ENCODE assay signal across 9 cellular contexts in genomic region chr16:73066927-73067670, GRCh38. TPM values are rescaled to one million over a fixed set of nuclear protein-coding genes. Genes with fewer than 3 reads are reported as not detected.
DNase-seq lines count a peak whose midpoint lies in the region; ATAC-seq and TF ChIP-seq lines count a peak whose summit lies in the region.
"Had no signal": no experiment of that assay in that cellular context is flagged by ENCODE, and none has a peak within 500 bp of the region (broad histone marks: within the 10 kb centered on the region; RNA-seq: fewer than 3 reads in every experiment).

No MANE protein-coding gene starts in this region.

- in situ Hi-C loops in IMR-90 (cut with MboI; ENCODE audit: low sequenced_read_pairs): loop anchor here (10.0 to 25.0 kb wide), 3 partner anchors 168 to 1220 kb away; partner anchors contain the start of gene PSMD7

- ATAC-seq in IMR-90 (ENCODE audit: low read depth) (no peak), lower lobe of right lung (no peak), GM19463 (IDR thresholded peaks at IDR 0.05; ENCODE audit: unreplicated experiment) (no peak)
- no peak for ATAC-seq in stimulated activated naive B cell treated with anti-CD40 and anti-IgM and Interleukin-4, amounts not matched to agents 10 μg/mL and 1 μg/mL and 100 μg/mL, for 72 hours (replicated peaks)

- H2AK9ac ChIP-seq in IMR-90 (replicated peaks; ENCODE audit: low read depth, low read length, poor library complexity): peak overlapping the region; percentile 63

- peak overlapping the region; percentile 35 for H3K14ac ChIP-seq in IMR-90 (replicated peaks; ENCODE audit: low read depth, low read length)

- H3K4me1 ChIP-seq in IMR-90 (ENCODE audit: control insufficient read depth, insufficient read depth, low read length) (peaks cover 38% of the 10 kb centered on the region), duodenal mucosa (ENCODE audit: control insufficient read depth in 1 of 2, insufficient read depth in 2 of 2, low read length in 2 of 2) (peaks cover 23 to 46% of the 10 kb centered on the region in 2 donors), lower lobe of right lung (peaks cover 64% of the 10 kb centered on the region)

- DNase-seq in IMR-90 (peak; percentile 75), lower lobe of right lung (no peak), Kasumi-1 (lab: John Stamatoyannopoulos, UW) (no peak), NCI-H187 (lab: John Stamatoyannopoulos, UW) (no peak)
- no peak for DNase-seq in stimulated activated naive B cell treated with anti-CD40 and anti-IgM and Interleukin-4, amounts not matched to agents 10 μg/mL and 1 μg/mL and 100 μg/mL, for 72 hours
- DNase-seq in activated CD4-positive, alpha-beta memory T cell treated with anti-CD3 and anti-CD28 coated beads for 36 hours: no peak

- peak overlapping the region; percentile 48; the same call in 1 of the 2 replicates for H4K91ac ChIP-seq in IMR-90 (ENCODE audit: insufficient read depth, low read depth, low read length)

- H3K27me3 ChIP-seq in IMR-90 (ENCODE audit: control insufficient read depth, insufficient read depth, low read length): no peaks in the 10 kb centered on the region
- H3K27me3 ChIP-seq in duodenal mucosa (ENCODE audit: control insufficient read depth in 1 of 2, insufficient read depth in 2 of 2, low read length in 2 of 2): peaks cover 46 to 48% of the 10 kb centered on the region in 2 donors
- peaks cover 48% of the 10 kb centered on the region for H3K27me3 ChIP-seq in lower lobe of right lung (ENCODE audit: low read depth)

- TF ChIP-seq CTCF in IMR-90 (conservative IDR thresholded peaks at IDR 0.05; ENCODE audit: low read depth, low read length) (no peak), lower lobe of right lung (IDR thresholded peaks at IDR 0.05) (no peak)

- TF ChIP-seq POLR2A in IMR-90 (IDR thresholded peaks at IDR 0.05; ENCODE audit: low read depth, low read length): no peak

- CTCF ChIA-PET in IMR-90 (lab: Yijun Ruan, JAX): interaction anchor here (0.5 kb wide), 1 partner anchor 816 kb away, joined by 3 read pairs; no protein-coding TSS in a partner anchor
- CTCF ChIA-PET in activated CD4-positive, alpha-beta memory T cell treated with anti-CD3 and anti-CD28 coated beads for 36 hours (lab: Charles Lee): no interaction called here

- no TSS peak for BruUV-seq in IMR-90 (replicated peaks; lab: Mats Ljungman, UMichigan)

- H3K27ac ChIP-seq in IMR-90 (ENCODE audit: insufficient read depth, low read length) (peak overlapping the region; percentile 13; the same call in 1 of the 2 replicates), duodenal mucosa (ENCODE audit: low read depth, low read length) (no peak overlapping the region), lower lobe of right lung (peak overlapping the region; percentile 86)
- H3K27ac ChIP-seq: SK-N-MC had no signal

- H3K4me3 Mint-ChIP-seq in stimulated activated naive B cell treated with anti-CD40 and anti-IgM and Interleukin-4, amounts not matched to agents 10 μg/mL and 1 μg/mL and 100 μg/mL, for 72 hours: no peak overlapping the region
- H3K4me3 Mint-ChIP-seq in activated CD4-positive, alpha-beta memory T cell treated with anti-CD3 and anti-CD28 coated beads for 36 hours: no peak overlapping the region

- 7% methylated on average over 3 of the region's 24 CpGs; no CpG with 5 or more reads in 1 of the 2 experiments for WGBS in IMR-90 (ENCODE audit: extremely low coverage in 2 of 2, insufficient read length in 1 of 2), 2 experiments

- H3K23ac ChIP-seq in IMR-90 (ENCODE audit: low read depth, low read length): peak overlapping the region; percentile 50; the same call in 1 of the 2 replicates

- H3K4me3 ChIP-seq in IMR-90 (ENCODE audit: insufficient read depth, low read depth, low read length): no peak overlapping the region
- peak overlapping the region; percentile 24 to 43 for H3K4me3 ChIP-seq in duodenal mucosa (ENCODE audit: low read depth in 1 of 2, low read length in 2 of 2)
- peak overlapping the region; percentile 35 for H3K4me3 ChIP-seq in lower lobe of right lung
- H3K4me3 ChIP-seq: SK-N-MC had no signal

- H4K20me1 ChIP-seq in IMR-90 (ENCODE audit: insufficient read depth, low read length): no peaks in the 10 kb centered on the region

- peak overlapping the region; percentile 73; the same call in 1 of the 2 replicates for H2BK120ac ChIP-seq in IMR-90 (ENCODE audit: low read depth, low read length)

- H2BK20ac ChIP-seq in IMR-90 (ENCODE audit: low read depth, low read length): peak overlapping the region; percentile 63; the same call in 1 of the 2 replicates

- H3K9ac ChIP-seq in IMR-90 (ENCODE audit: low read depth, low read length) (peak overlapping the region; percentile 24; the same call in 1 of the 2 replicates), duodenal mucosa (ENCODE audit: low read depth in 1 of 2, low read length in 2 of 2) (no peak overlapping the region)

- peak overlapping the region; percentile 37 to 46; a peak in 2 of 4 replicates for H4K8ac ChIP-seq in IMR-90 (ENCODE audit: low read depth in 2 of 2, low read length in 2 of 2)

- peak overlapping the region; percentile 85 for H2AFZ ChIP-seq in IMR-90 (replicated peaks; ENCODE audit: low read length, poor library complexity)

- H3K9me3 ChIP-seq in IMR-90 (ENCODE audit: control insufficient read depth, insufficient read depth, low read length) (no peaks in the 10 kb centered on the region), duodenal mucosa (ENCODE audit: control insufficient read depth in 1 of 2, low read length in 2 of 2) (no peaks in the 10 kb centered on the region), lower lobe of right lung (no peaks in the 10 kb centered on the region)

- intact Hi-C loops in IMR-90 (cut with micrococcal nuclease): no loop called here
- intact Hi-C loops in lower lobe of right lung (cut with DNase I): no loop called here
- intact Hi-C loops in activated CD4-positive, alpha-beta memory T cell treated with anti-CD3 and anti-CD28 coated beads for 36 hours (cut with micrococcal nuclease): no loop called here

- peaks cover 0 to 3% of the 10 kb centered on the region in 2 experiments; a peak in 1 of 4 replicates for H3K79me1 ChIP-seq in IMR-90 (ENCODE audit: low read depth in 1 of 2, low read length in 2 of 2)

- H3K18ac ChIP-seq in IMR-90 (ENCODE audit: low read depth, low read length): peak overlapping the region; percentile 49; the same call in 1 of the 2 replicates

- peak overlapping the region; percentile 43; the same call in 1 of the 3 replicates for H2BK15ac ChIP-seq in IMR-90 (ENCODE audit: low read depth, low read length)

- no peak; the same call in 1 of the 2 replicates for TF ChIP-seq RAD21 in IMR-90 (IDR thresholded peaks at IDR 0.05; ENCODE audit: low read length)

- H3K4me2 ChIP-seq in IMR-90 (ENCODE audit: low read depth, low read length): peak overlapping the region; percentile 65

- dilution Hi-C loops in IMR-90 (cut with HindIII; ENCODE audit: low sequenced_read_pairs, unreplicated experiment): no loop called here

- peaks cover 77 to 96% of the 10 kb centered on the region in 2 donors for H3K27me3 Mint-ChIP-seq in stimulated activated naive B cell treated with anti-CD40 and anti-IgM and Interleukin-4, amounts not matched to agents 10 μg/mL and 1 μg/mL and 100 μg/mL, for 72 hours
- H3K27me3 Mint-ChIP-seq in activated CD4-positive, alpha-beta memory T cell treated with anti-CD3 and anti-CD28 coated beads for 36 hours: peaks cover 57% of the 10 kb centered on the region

- H2BK5ac ChIP-seq in IMR-90 (ENCODE audit: low read depth, low read length, poor library complexity, severe bottlenecking): peak overlapping the region; percentile 30

- H3K27ac Mint-ChIP-seq in stimulated activated naive B cell treated with anti-CD40 and anti-IgM and Interleukin-4, amounts not matched to agents 10 μg/mL and 1 μg/mL and 100 μg/mL, for 72 hours: peak overlapping the region; percentile 51
- no peak overlapping the region for H3K27ac Mint-ChIP-seq in activated CD4-positive, alpha-beta memory T cell treated with anti-CD3 and anti-CD28 coated beads for 36 hours

- peaks cover 28 to 61% of the 10 kb centered on the region in 2 donors for H3K4me1 Mint-ChIP-seq in stimulated activated naive B cell treated with anti-CD40 and anti-IgM and Interleukin-4, amounts not matched to agents 10 μg/mL and 1 μg/mL and 100 μg/mL, for 72 hours
- H3K4me1 Mint-ChIP-seq in activated CD4-positive, alpha-beta memory T cell treated with anti-CD3 and anti-CD28 coated beads for 36 hours (ENCODE audit: low read depth): peaks cover 2% of the 10 kb centered on the region

- peak overlapping the region; percentile 74 for H3K4ac ChIP-seq in IMR-90 (ENCODE audit: low read depth, low read length)

- peaks cover 0 to 2% of the 10 kb centered on the region in 2 donors for H3K36me3 Mint-ChIP-seq in stimulated activated naive B cell treated with anti-CD40 and anti-IgM and Interleukin-4, amounts not matched to agents 10 μg/mL and 1 μg/mL and 100 μg/mL, for 72 hours
- H3K36me3 Mint-ChIP-seq in activated CD4-positive, alpha-beta memory T cell treated with anti-CD3 and anti-CD28 coated beads for 36 hours: no peaks in the 10 kb centered on the region

- POLR2A ChIA-PET in IMR-90 (lab: Charles Lee; ENCODE audit: unreplicated experiment): no interaction called here
- POLR2A ChIA-PET in activated CD4-positive, alpha-beta memory T cell treated with anti-CD3 and anti-CD28 coated beads for 36 hours (lab: Charles Lee): no interaction called here

- no peaks in the 10 kb centered on the region for H3K9me3 Mint-ChIP-seq in stimulated activated naive B cell treated with anti-CD40 and anti-IgM and Interleukin-4, amounts not matched to agents 10 μg/mL and 1 μg/mL and 100 μg/mL, for 72 hours
- H3K9me3 Mint-ChIP-seq in activated CD4-positive, alpha-beta memory T cell treated with anti-CD3 and anti-CD28 coated beads for 36 hours: no peaks in the 10 kb centered on the region

- no peak overlapping the region for H3K56ac ChIP-seq in IMR-90 (ENCODE audit: extremely low read depth, insufficient read depth, low read length)

- H2AK5ac ChIP-seq in IMR-90 (ENCODE audit: low read depth, low read length): peak overlapping the region; percentile 52; the same call in 1 of the 2 replicates

- H4K5ac ChIP-seq in IMR-90 (ENCODE audit: low read depth, low read length): peak overlapping the region; percentile 27; the same call in 1 of the 2 replicates

- H3K9me1 ChIP-seq in IMR-90 (ENCODE audit: insufficient read depth, low read length): peaks cover 6% of the 10 kb centered on the region; the same call in 1 of the 2 replicates

- no peaks in the 10 kb centered on the region for H3K36me3 ChIP-seq in IMR-90 (ENCODE audit: control insufficient read depth, insufficient read depth, low read length)
- no peaks in the 10 kb centered on the region for H3K36me3 ChIP-seq in duodenal mucosa (ENCODE audit: control insufficient read depth in 1 of 2, insufficient read depth in 2 of 2, low read length in 2 of 2)
- no peaks in the 10 kb centered on the region for H3K36me3 ChIP-seq in lower lobe of right lung

TF ChIP-seq in IMR-90, 13 proteins besides CTCF, POLR2A, EP300 and RAD21 (continues in another document):
- peak; percentile 9; the same call in 1 of the 2 replicates for TF ChIP-seq FOS (IDR thresholded peaks at IDR 0.05; ENCODE audit: low read depth, low read length)

RNA-seq across cellular contexts. Expression of gene ZFHX3, which starts 19.2 kb away (rescaled TPM):
- total RNA-seq in IMR-90 (2012; rRNA removed): 1.4 and 2.2 TPM in 2 replicates
- polyA plus RNA-seq in IMR-90 (2012; rRNA removed): 1.7 and 2.0 TPM in 2 replicates
- polyA plus RNA-seq in IMR-90 (2012; cell fraction: cytosol; rRNA removed): 0.78 and 1.1 TPM in 2 replicates
- 1.9 and 2.8 TPM in 2 replicates for polyA plus RNA-seq in IMR-90 (2012; cell fraction: nucleus; rRNA removed; ENCODE audit: low replicate concordance)
- total RNA-seq in lower lobe of right lung: 29.3 TPM
- under 1 TPM; 0.21 to 0.68 TPM for total RNA-seq in activated CD4-positive, alpha-beta memory T cell treated with anti-CD3 and anti-CD28 coated beads for 36 hours
